Comparison of ENCODE assay signal across 8 cellular contexts in the genomic region with DNA sequence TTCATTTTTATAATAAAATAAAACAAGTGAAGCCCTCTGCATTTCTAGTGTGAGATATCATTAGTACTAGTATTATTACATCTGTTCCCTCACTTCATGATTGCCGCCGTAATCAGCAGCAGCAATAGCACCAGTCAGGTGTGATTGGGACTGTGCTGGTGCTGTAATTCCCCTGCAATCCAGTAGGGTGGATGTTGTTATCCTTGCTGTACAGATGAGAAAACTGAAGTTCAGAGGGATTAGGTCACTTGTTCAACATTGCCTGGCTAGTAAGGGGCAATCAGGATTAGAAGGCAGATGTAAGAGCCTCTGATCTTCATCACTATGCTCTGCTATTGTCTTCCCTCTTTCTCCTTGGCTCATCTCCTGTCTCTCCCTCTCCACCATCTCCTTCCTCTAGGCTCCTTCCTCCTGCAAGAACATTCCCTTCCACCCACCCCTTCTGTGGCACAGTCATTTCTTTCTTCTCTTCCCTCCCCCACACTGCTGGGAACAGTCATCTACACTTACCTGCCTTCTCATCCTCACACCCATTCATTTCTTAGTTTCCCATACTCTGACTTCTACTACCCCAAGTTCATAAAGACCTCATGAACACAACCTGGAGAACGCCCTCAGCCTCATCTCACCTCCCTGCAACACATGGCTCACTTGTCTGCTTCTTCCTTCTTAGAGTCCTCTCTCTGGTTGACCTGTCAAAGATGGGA. TPM values are rescaled to one million over a fixed set of nuclear protein-coding genes. Genes with fewer than 3 reads are reported as not detected.
A peak's percentile ranks its signal among the peaks of the same experiment; 100 is the strongest.
DNase-seq lines count a peak whose midpoint lies in the region; ATAC-seq and TF ChIP-seq lines count a peak whose summit lies in the region.

No MANE protein-coding gene starts in this region.

- no peaks in the 10 kb centered on the region for H3K9me3 ChIP-seq in Caco-2
- H3K9me3 ChIP-seq in adrenal gland (replicated peaks in 1 of 3), result no peaks in the 10 kb centered on the region
- no peaks in the 10 kb centered on the region for H3K9me3 ChIP-seq in uterus

- no peaks in the 10 kb centered on the region for H3K9me3 Mint-ChIP-seq in Caco-2 (ENCODE audit: unreplicated experiment)
- no peaks in the 10 kb centered on the region for H3K9me3 Mint-ChIP-seq in activated T-helper 17 cell treated with anti-CD3 and anti-CD28 coated beads, Interleukin-2, amount 50 U/mL, for 72 hours
- no peaks in the 10 kb centered on the region for H3K9me3 Mint-ChIP-seq in memory B cell

- 68 to 84% (median 75%) methylated on average over 3 of the region's 3 CpGs for WGBS in adrenal gland, 4 donors

- DNase-seq in Caco-2, result peak in 1 of 2 experiments; percentile 38
- DNase-seq in HL-60 (ENCODE audit: low read depth in 1 of 2, low spot score in 1 of 2), result peak in 1 of 2 experiments; percentile 63
- no peak for DNase-seq in memory B cell (ENCODE audit: low spot score in 2 of 2)
- no peak for DNase-seq in HK-2 (ENCODE audit: unreplicated experiment)
- DNase-seq in adrenal gland, result no peak
- DNase-seq in uterus, result no peak

- no TSS peak for BruUV-seq in Caco-2 (replicated peaks; lab: Mats Ljungman, UMichigan)

- intact Hi-C loops in Caco-2 (cut with micrococcal nuclease; ENCODE audit: unreplicated experiment) (loop anchor here (5.0 kb wide), 1 partner anchor 47 kb away; no protein-coding TSS in a partner anchor), adrenal gland (cut with DNase I) (no loop called here), uterus (cut with DNase I; ENCODE audit: low total_unique reads) (no loop called here)

- H3K27ac Mint-ChIP-seq in Caco-2 (ENCODE audit: unreplicated experiment) (no peak overlapping the region), memory B cell (peak overlapping the region; percentile 79)
- peak overlapping the region; percentile 51 for H3K27ac Mint-ChIP-seq in activated T-helper 17 cell treated with anti-CD3 and anti-CD28 coated beads, Interleukin-2, amount 50 U/mL, for 72 hours

- no peaks in the 10 kb centered on the region for H3K36me3 Mint-ChIP-seq in Caco-2 (ENCODE audit: insufficient read depth, unreplicated experiment)
- H3K36me3 Mint-ChIP-seq in activated T-helper 17 cell treated with anti-CD3 and anti-CD28 coated beads, Interleukin-2, amount 50 U/mL, for 72 hours (ENCODE audit: low read depth), result peaks cover 6% of the 10 kb centered on the region
- H3K36me3 Mint-ChIP-seq in memory B cell, result no peaks in the 10 kb centered on the region

- no peak for TF ChIP-seq POLR2A in adrenal gland (IDR thresholded peaks at IDR 0.05)
- no peak for TF ChIP-seq POLR2A in uterus (IDR thresholded peaks at IDR 0.05)

- H3K4me1 ChIP-seq in Caco-2 (peaks cover 10% of the 10 kb centered on the region; the same call in 1 of the 2 replicates), adrenal gland (replicated peaks in 1 of 2) (no peaks in the 10 kb centered on the region), uterus (peaks cover 0 to 6% of the 10 kb centered on the region in 2 donors)

- H3K4me3 ChIP-seq in Caco-2 (ENCODE audit: low read depth, low read length) (no peak overlapping the region), HL-60 (replicated peaks; ENCODE audit: insufficient read depth, low read length) (no peak overlapping the region), adrenal gland (no peak overlapping the region), uterus (no peak overlapping the region)

- CTCF ChIA-PET in Caco-2 (lab: Charles Lee), result no interaction called here

- POLR2A ChIA-PET in Caco-2 (lab: Charles Lee), result no interaction called here

- H3K27me3 ChIP-seq in Caco-2 (replicated peaks; ENCODE audit: control insufficient read depth, insufficient read depth, low read length) (no peaks in the 10 kb centered on the region), HL-60 (ENCODE audit: insufficient read depth, poor library complexity, severe bottlenecking) (no peaks in the 10 kb centered on the region), adrenal gland (no peaks in the 10 kb centered on the region), uterus (no peaks in the 10 kb centered on the region)

- H3K27me3 Mint-ChIP-seq in Caco-2 (ENCODE audit: insufficient read depth, unreplicated experiment) (peaks cover 2% of the 10 kb centered on the region), memory B cell (no peaks in the 10 kb centered on the region)
- H3K27me3 Mint-ChIP-seq in activated T-helper 17 cell treated with anti-CD3 and anti-CD28 coated beads, Interleukin-2, amount 50 U/mL, for 72 hours, result no peaks in the 10 kb centered on the region

- TF ChIP-seq CTCF in Caco-2 (IDR thresholded peaks at IDR 0.05; ENCODE audit: insufficient read depth in 1 of 2, low read depth in 1 of 2, low read length in 1 of 2, severe bottlenecking in 1 of 2, unreplicated experiment in 1 of 2) (peak; percentile 25 to 49), HL-60 (IDR thresholded peaks at IDR 0.05; ENCODE audit: insufficient read depth, low read length) (peak; percentile 32), adrenal gland (IDR thresholded peaks at IDR 0.05) (peak in 2 of 6 experiments; percentile 15 to 29), uterus (IDR thresholded peaks at IDR 0.05) (no peak)

- H3K27ac ChIP-seq in HL-60 (replicated peaks) (peak overlapping the region; percentile 90), adrenal gland (no peak overlapping the region), uterus (no peak overlapping the region)

- H3K4me3 Mint-ChIP-seq in Caco-2 (ENCODE audit: unreplicated experiment) (no peak overlapping the region), memory B cell (peak overlapping the region; percentile 36)
- peak overlapping the region; percentile 34 for H3K4me3 Mint-ChIP-seq in activated T-helper 17 cell treated with anti-CD3 and anti-CD28 coated beads, Interleukin-2, amount 50 U/mL, for 72 hours

- peaks cover 13% of the 10 kb centered on the region for H3K4me1 Mint-ChIP-seq in Caco-2 (ENCODE audit: low read depth, unreplicated experiment)
- H3K4me1 Mint-ChIP-seq in activated T-helper 17 cell treated with anti-CD3 and anti-CD28 coated beads, Interleukin-2, amount 50 U/mL, for 72 hours, result peaks cover 73% of the 10 kb centered on the region
- H3K4me1 Mint-ChIP-seq in memory B cell, result peaks cover 53% of the 10 kb centered on the region

- H3K36me3 ChIP-seq in Caco-2 (ENCODE audit: control insufficient read depth, insufficient read depth, low read length), result no peaks in the 10 kb centered on the region
- H3K36me3 ChIP-seq in adrenal gland (replicated peaks in 1 of 2), result no peaks in the 10 kb centered on the region
- H3K36me3 ChIP-seq in uterus, result no peaks in the 10 kb centered on the region

- peak; percentile 59 for ATAC-seq in activated T-helper 17 cell treated with anti-CD3 and anti-CD28 coated beads, Interleukin-2, amount 50 U/mL, for 72 hours (replicated peaks)
- ATAC-seq in memory B cell (ENCODE audit: low read depth) (no peak), HG03175 (IDR thresholded peaks at IDR 0.05; ENCODE audit: unreplicated experiment) (no peak)

RNA-seq across cellular contexts. Expression of gene CRYGS, which starts 29.7 kb away (rescaled TPM):
- total RNA-seq in Caco-2 (2022) (1.6 and 3.2 TPM in 2 replicates), adrenal gland (1 to 10 TPM in 7 of 8 donors, under 1 TPM in 1; 0.78 to 4.3 (median 2.2) TPM), uterus (1 to 10 TPM in 2 of 4 donors, under 1 TPM in 1, not detected in 1; 0.77 to 6.2 (median 2.4) TPM)
- 1 to 10 TPM; 2.4 to 4.9 TPM for total RNA-seq in activated T-helper 17 cell treated with anti-CD3 and anti-CD28 coated beads, Interleukin-2, amount 50 U/mL, for 72 hours
- 10 to 100 TPM in 2 of 3 donors, 1 to 10 TPM in 1; 1.7 to 22.0 (median 10.4) TPM for polyA plus RNA-seq in adrenal gland

RNA-seq across cellular contexts. Expression of gene TBCCD1, which starts 52.7 kb away (rescaled TPM):
- total RNA-seq in Caco-2 (2022) (14.5 and 14.7 TPM in 2 replicates), adrenal gland (10 to 100 TPM in 4 of 8 donors, 1 to 10 TPM in 4; 7.8 to 18.1 (median 9.4) TPM), uterus (10 to 100 TPM in 3 of 4 donors, 1 to 10 TPM in 1; 3.8 to 31.7 (median 15.1) TPM)
- total RNA-seq in activated T-helper 17 cell treated with anti-CD3 and anti-CD28 coated beads, Interleukin-2, amount 50 U/mL, for 72 hours, result 1 to 10 TPM; 7.8 to 9.7 TPM
- polyA plus RNA-seq in adrenal gland, result 10 to 100 TPM in 1 of 3 donors, 1 to 10 TPM in 2; 3.3 to 14.2 (median 3.3) TPM

RNA-seq across cellular contexts. Expression of gene DNAJB11, which starts 56.1 kb away (rescaled TPM):
- total RNA-seq in Caco-2 (2022) (93.1 and 95.7 TPM in 2 replicates), adrenal gland (10 to 100 TPM; 20.1 to 70.9 (median 33.1) TPM), uterus (10 to 100 TPM; 26.2 to 68.8 (median 40.0) TPM)
- total RNA-seq in activated T-helper 17 cell treated with anti-CD3 and anti-CD28 coated beads, Interleukin-2, amount 50 U/mL, for 72 hours, result 10 to 100 TPM; 22.4 to 46.7 TPM
- 10 to 100 TPM; 41.8 to 93.2 (median 50.1) TPM for polyA plus RNA-seq in adrenal gland

Comparison
In these comparisons a context has a peak if more than half of its experiments do, and no peak if none do; other contexts are left out.
1. CTCF ChIP-seq: peak in Caco-2 (2 of 2) and HL-60 (single experiment); none in uterus (0 of 4).